8 cellular contexts compared by ENCODE assay signal in genomic region chr3:195522254-195523023, GRCh38. TPM values are rescaled to one million over a fixed set of nuclear protein-coding genes. Genes with fewer than 3 reads are reported as not detected.
DNase-seq lines count a peak whose midpoint lies in the region; ATAC-seq and TF ChIP-seq lines count a peak whose summit lies in the region.

No MANE protein-coding gene starts in this region.

- H3K27ac Mint-ChIP-seq in activated T-cell treated with anti-CD3 and anti-CD28 coated beads, Interleukin-2, amount 50 U/mL, for 24 hours: peak overlapping the region; percentile 66
- peak overlapping the region; percentile 50 to 83 for H3K27ac Mint-ChIP-seq in T-cell

- H3K4me3 Mint-ChIP-seq in activated T-cell treated with anti-CD3 and anti-CD28 coated beads, Interleukin-2, amount 50 U/mL, for 24 hours: no peak overlapping the region
- H3K4me3 Mint-ChIP-seq in T-cell: no peak overlapping the region

- no peaks in the 10 kb centered on the region for H3K27me3 ChIP-seq in Loucy (ENCODE audit: insufficient read depth, low read length, poor library complexity, severe bottlenecking)

- H4K20me1 ChIP-seq in Loucy (ENCODE audit: insufficient read depth, low read length, poor library complexity, severe bottlenecking): peaks cover 13% of the 10 kb centered on the region

- peaks cover 53% of the 10 kb centered on the region for H3K4me1 Mint-ChIP-seq in activated T-cell treated with anti-CD3 and anti-CD28 coated beads, Interleukin-2, amount 50 U/mL, for 24 hours (ENCODE audit: low read depth)
- peaks cover 46 to 55% (median 54%) of the 10 kb centered on the region in 3 donors for H3K4me1 Mint-ChIP-seq in T-cell

- no peaks in the 10 kb centered on the region for H3K9me3 Mint-ChIP-seq in activated T-cell treated with anti-CD3 and anti-CD28 coated beads, Interleukin-2, amount 50 U/mL, for 24 hours
- no peaks in the 10 kb centered on the region for H3K9me3 Mint-ChIP-seq in T-cell

- no peak for ATAC-seq in T-cell (replicated peaks in 1 of 4)
- ATAC-seq in sciatic nerve: peak; percentile 22
- ATAC-seq in GM21576 (IDR thresholded peaks at IDR 0.05; ENCODE audit: unreplicated experiment): no peak
- no peak for ATAC-seq in GM19023 (IDR thresholded peaks at IDR 0.05; ENCODE audit: unreplicated experiment)

- peaks cover 69% of the 10 kb centered on the region for H3K36me3 Mint-ChIP-seq in activated T-cell treated with anti-CD3 and anti-CD28 coated beads, Interleukin-2, amount 50 U/mL, for 24 hours (ENCODE audit: low read depth)
- H3K36me3 Mint-ChIP-seq in T-cell: peaks cover 40% of the 10 kb centered on the region

- CTCF ChIA-PET in T-cell (lab: Charles Lee): interaction anchor here (0.6 to 2.5 kb wide), 12 partner anchors 11 to 252 kb away, joined by 4 to 27 read pairs (median 5); partner anchors contain the start of genes PPP1R2 (in 2 of the 2) and XXYLT1 (in 2 of the 2)

- no peaks in the 10 kb centered on the region for H3K9me2 ChIP-seq in Loucy (replicated peaks; ENCODE audit: low read depth, low read length)

- H3F3A ChIP-seq in Loucy (ENCODE audit: low read depth): no peaks in the 10 kb centered on the region

- H3K9me3 ChIP-seq in Loucy (ENCODE audit: insufficient read depth, low read depth, low read length): no peaks in the 10 kb centered on the region

- H3K4me1 ChIP-seq in Loucy (ENCODE audit: insufficient read depth, low read length, poor library complexity, severe bottlenecking): no peaks in the 10 kb centered on the region

- peaks cover 42% of the 10 kb centered on the region for H3K36me3 ChIP-seq in Loucy (ENCODE audit: insufficient read depth, low read length)

- no peak overlapping the region for H2AFZ ChIP-seq in Loucy (ENCODE audit: low read length)

- H3K4me3 ChIP-seq in Loucy (ENCODE audit: low read length, poor library complexity, severe bottlenecking): no peak overlapping the region

- POLR2A ChIA-PET in T-cell (lab: Charles Lee): interaction anchor here (0.6 to 1.0 kb wide), 4 partner anchors 12 to 251 kb away, joined by 3 to 18 read pairs (median 4); partner anchors contain the start of gene XXYLT1 (in 1 of the 2)

- H3K27me3 Mint-ChIP-seq in activated T-cell treated with anti-CD3 and anti-CD28 coated beads, Interleukin-2, amount 50 U/mL, for 24 hours: no peaks in the 10 kb centered on the region
- no peaks in the 10 kb centered on the region for H3K27me3 Mint-ChIP-seq in T-cell

- H3K4me2 ChIP-seq in Loucy (ENCODE audit: low read depth, low read length, poor library complexity, severe bottlenecking): no peak overlapping the region

- no peaks in the 10 kb centered on the region for H3K79me2 ChIP-seq in Loucy (ENCODE audit: insufficient read depth, low read length)

- H3K9ac ChIP-seq in Loucy (ENCODE audit: low read depth, low read length, poor library complexity, severe bottlenecking): no peak overlapping the region

- DNase-seq in activated T-cell treated with anti-CD3 and anti-CD28 coated beads, Interleukin-2, amount 50 U/mL, for 24 hours: no peak
- DNase-seq in activated T-cell treated with anti-CD3 and anti-CD28 coated beads for 4 hours (no peak), T-cell (peak in 5 of 34 experiments; percentile 19 to 45 (median 24)), fibroblast of peridontal ligament (ENCODE audit: extremely low read depth) (peak; percentile 70), sciatic nerve (ENCODE audit: low spot score) (no peak)

- intact Hi-C loops in sciatic nerve (cut with DNase I): loop anchor here (10.0 kb wide), 1 partner anchor 248 kb away; the partner anchor contains the start of gene XXYLT1

- TF ChIP-seq CTCF in Loucy (conservative IDR thresholded peaks at IDR 0.05; ENCODE audit: low read length): peak; percentile 88

RNA-seq across cellular contexts. Expression of gene PPP1R2, which starts 20.7 kb away (rescaled TPM):
- 100 to 1,000 TPM; 113 to 154 (median 123) TPM for total RNA-seq in T-cell
- 38.2 TPM for total RNA-seq in sciatic nerve
